ENCODE assay signal across 10 cellular contexts in genomic region chr2:12534646-12535263, GRCh38.
DNase-seq lines count a peak whose midpoint lies in the region; ATAC-seq and TF ChIP-seq lines count a peak whose summit lies in the region.
"Had no signal": no experiment of that assay in that cellular context is flagged by ENCODE, and none has a peak within 500 bp of the region (broad histone marks: within the 10 kb centered on the region; RNA-seq: fewer than 3 reads in every experiment).

No MANE protein-coding gene starts in this region.

- no peaks in the 10 kb centered on the region for H3K79me2 ChIP-seq in GM23248 (ENCODE audit: insufficient read depth)

- H3K27ac ChIP-seq in GM23248 = peak overlapping the region; percentile 89

- peak overlapping the region; percentile 81 for H3K27ac Mint-ChIP-seq in T-helper 17 cell

- intact Hi-C loops in sciatic nerve (cut with DNase I) = no loop called here

- TF ChIP-seq CTCF in GM13977 (IDR thresholded peaks at IDR 0.05; ENCODE audit: extremely low read depth, insufficient read depth, missing control alignments) = no peak
- TF ChIP-seq CTCF in GM20000 (IDR thresholded peaks at IDR 0.05; ENCODE audit: extremely low read depth, missing control alignments) = no peak

- H3K9me2 ChIP-seq in GM23248 (ENCODE audit: insufficient read depth) = no peaks in the 10 kb centered on the region

- H3F3A ChIP-seq in GM23248 (ENCODE audit: insufficient read depth) = peaks cover 27% of the 10 kb centered on the region

- H3K9ac ChIP-seq in GM23248 = peak overlapping the region; percentile 74

- H3K9me3 ChIP-seq in GM23248 (ENCODE audit: low read depth) (no peaks in the 10 kb centered on the region), T-helper 17 cell (ENCODE audit: control insufficient read depth, low read length, poor library complexity, severe bottlenecking) (no peaks in the 10 kb centered on the region)

- H2AFZ ChIP-seq in GM23248 = peak overlapping the region; percentile 72

- in situ Hi-C loops in GM23248 (cut with MboI) = no loop called here
- in situ Hi-C loops in GM13977 (cut with MboI; ENCODE audit: low pct_unique_long_range_greater_than_20kb, low sequenced_read_pairs, unreplicated experiment) = no loop called here

- no peaks in the 10 kb centered on the region for H3K36me3 Mint-ChIP-seq in T-helper 17 cell (ENCODE audit: low read depth)

- peak overlapping the region; percentile 61 for H3K4me3 ChIP-seq in GM23248

- ATAC-seq in T-helper 17 cell (no peak), sciatic nerve (peak; percentile 78)

- H3K4me1 Mint-ChIP-seq in T-helper 17 cell = peaks cover 25% of the 10 kb centered on the region

- 1 to 2% methylated on average over 3 of the region's 3 CpGs for WGBS in GM23248 (ENCODE audit: low coverage in 1 of 2, low lambda C conversion rate in 2 of 2, missing lambda C conversion rate in 2 of 2), 2 experiments

- no peaks in the 10 kb centered on the region for H3K27me3 ChIP-seq in GM23248 (replicated peaks; ENCODE audit: insufficient read depth)

- peaks cover 26% of the 10 kb centered on the region for H3K4me1 ChIP-seq in GM23248 (ENCODE audit: insufficient read depth)

- peak; percentile 97 for DNase-seq in GM23248
- DNase-seq in T-helper 17 cell = no peak
- DNase-seq in fibroblast of the conjunctiva (ENCODE audit: low read depth) = peak; percentile 83
- DNase-seq in sciatic nerve (ENCODE audit: low spot score) = no peak
- no peak for DNase-seq in GM13977 (ENCODE audit: low spot score)
- DNase-seq in COR-L47 (lab: John Stamatoyannopoulos, UW) = no peak
- no peak for DNase-seq in stimulated activated CD4-positive, alpha-beta T cell treated with anti-CD3 and anti-CD28 coated beads, Interleukin-4, amount 100 ng/mL, for 4 hours
- no peak for DNase-seq in GM20000 (ENCODE audit: low spot score)
- DNase-seq: effector memory CD4-positive, alpha-beta T cell; SHP77 treated with DMSO at 0.1 percent for 48 hours had no signal

- H4K20me1 ChIP-seq in GM23248 (ENCODE audit: insufficient read depth) = no peaks in the 10 kb centered on the region

- H3K4me3 Mint-ChIP-seq in T-helper 17 cell = peak overlapping the region; percentile 68

- H3K36me3 ChIP-seq in GM23248 (ENCODE audit: low read depth) = no peaks in the 10 kb centered on the region

- no peaks in the 10 kb centered on the region for H3K27me3 Mint-ChIP-seq in T-helper 17 cell

- H3K4me2 ChIP-seq in GM23248 (ENCODE audit: unreplicated experiment) = peak overlapping the region; percentile 79

Comparison
In these comparisons a context has a peak if more than half of its experiments do, and no peak if none do; other contexts are left out.
1. DNase-seq: peak in GM23248 (single experiment) and fibroblast of the conjunctiva (single experiment); none in T-helper 17 cell (0 of 3), sciatic nerve (single experiment), GM13977 (single experiment), COR-L47 (single experiment), stimulated activated CD4-positive, alpha-beta T cell treated with anti-CD3 and anti-CD28 coated beads, Interleukin-4, amount 100 ng/mL, for 4 hours (0 of 2) and GM20000 (single experiment).